ENCODE assay signal across 6 cellular contexts in genomic region chr16:30996324-30996999, GRCh38. TPM values are rescaled to one million over a fixed set of nuclear protein-coding genes. Genes with fewer than 3 reads are reported as not detected.
DNase-seq lines count a peak whose midpoint lies in the region; ATAC-seq lines count a peak whose summit lies in the region.

No MANE protein-coding gene starts in this region.

- DNase-seq in CD8-positive, alpha-beta memory T cell: no peak
- DNase-seq in SJSA1 (ENCODE audit: low read depth in 1 of 2, low spot score in 2 of 2): peak; percentile 30 to 47
- peak; percentile 43 to 47 for DNase-seq in left colon
- DNase-seq in stimulated activated CD4-positive, alpha-beta T cell treated with anti-CD3 and anti-CD28 coated beads, Interleukin-4, amount 100 ng/mL, for 24 hours: no peak
- DNase-seq in anterior cingulate cortex (lab: John Stamatoyannopoulos, UW): no peak

- H3K27ac Mint-ChIP-seq in CD8-positive, alpha-beta memory T cell: peak overlapping the region in 7 of 8 donors; percentile 41 to 91 (median 84)

- ATAC-seq in left colon (peak; percentile 51), HG03025 (IDR thresholded peaks at IDR 0.05; ENCODE audit: low FRiP score, unreplicated experiment) (no peak)

- H3K4me3 Mint-ChIP-seq in CD8-positive, alpha-beta memory T cell: peak overlapping the region; percentile 79 to 92 (median 85)

- peaks cover 13% of the 10 kb centered on the region for H3K4me1 ChIP-seq in CD8-positive, alpha-beta memory T cell (ENCODE audit: insufficient read depth, low read length)
- H3K4me1 ChIP-seq in SJSA1 (replicated peaks): peaks cover 23% of the 10 kb centered on the region

- H3K27me3 ChIP-seq in CD8-positive, alpha-beta memory T cell (ENCODE audit: insufficient read depth, low read length, poor library complexity, severe bottlenecking): no peaks in the 10 kb centered on the region
- H3K27me3 ChIP-seq in SJSA1 (replicated peaks): no peaks in the 10 kb centered on the region

- H3K9me3 ChIP-seq in CD8-positive, alpha-beta memory T cell (ENCODE audit: low read length): no peaks in the 10 kb centered on the region
- no peaks in the 10 kb centered on the region for H3K9me3 ChIP-seq in SJSA1 (replicated peaks)

- no peaks in the 10 kb centered on the region for H3K36me3 ChIP-seq in CD8-positive, alpha-beta memory T cell (ENCODE audit: insufficient read depth, low read length)
- no peaks in the 10 kb centered on the region for H3K36me3 ChIP-seq in SJSA1

- H3K27me3 Mint-ChIP-seq in CD8-positive, alpha-beta memory T cell: no peaks in the 10 kb centered on the region

- peaks cover 0 to 9% (median 6%) of the 10 kb centered on the region in 3 donors for H3K4me1 Mint-ChIP-seq in CD8-positive, alpha-beta memory T cell

- H3K4me3 ChIP-seq in CD8-positive, alpha-beta memory T cell (ENCODE audit: low read length): peak overlapping the region; percentile 74
- H3K4me3 ChIP-seq in SJSA1: peak overlapping the region; percentile 44

- CTCF ChIA-PET in CD8-positive, alpha-beta memory T cell (lab: Charles Lee): no interaction called here

- H3K9me3 Mint-ChIP-seq in CD8-positive, alpha-beta memory T cell: no peaks in the 10 kb centered on the region

- peak overlapping the region; percentile 73 for H3K27ac ChIP-seq in CD8-positive, alpha-beta memory T cell (ENCODE audit: low read depth, low read length)
- peak overlapping the region; percentile 69 for H3K27ac ChIP-seq in SJSA1

- H3K36me3 Mint-ChIP-seq in CD8-positive, alpha-beta memory T cell: no peaks in the 10 kb centered on the region

- intact Hi-C loops in left colon (cut with DNase I, micrococcal nuclease): no loop called here

- POLR2A ChIA-PET in CD8-positive, alpha-beta memory T cell (lab: Charles Lee): interaction anchor here (0.9 to 1.7 kb wide), 2 partner anchors 121 to 146 kb away, joined by 3 to 9 read pairs; partner anchors contain the start of gene KAT8

RNA-seq across cellular contexts. Expression of gene HSD3B7, which starts 11.5 kb away (rescaled TPM):
- 1 to 10 TPM; 1.6 to 2.1 TPM for total RNA-seq in CD8-positive, alpha-beta memory T cell
- polyA plus RNA-seq in CD8-positive, alpha-beta memory T cell: not detected
- 4.1 and 7.8 TPM in 2 replicates for total RNA-seq in SJSA1 (2014; rRNA removed; shearing (Covaris generic))
- total RNA-seq in left colon: 10 to 100 TPM; 16.9 to 27.2 TPM

RNA-seq across cellular contexts. Expression of gene STX1B, which starts 14.0 kb away (rescaled TPM):
- under 1 TPM; 0.40 to 0.79 TPM for total RNA-seq in CD8-positive, alpha-beta memory T cell
- polyA plus RNA-seq in CD8-positive, alpha-beta memory T cell: 0.03 TPM
- 0.05 and 0.06 TPM in 2 replicates for total RNA-seq in SJSA1 (2014; rRNA removed; shearing (Covaris generic))
- under 1 TPM; 0.75 to 0.79 TPM for total RNA-seq in left colon

RNA-seq across cellular contexts. Expression of gene STX4, which starts 36.9 kb away (rescaled TPM):
- total RNA-seq in CD8-positive, alpha-beta memory T cell: 10 to 100 TPM; 53.0 to 55.0 TPM
- 34.5 TPM for polyA plus RNA-seq in CD8-positive, alpha-beta memory T cell
- 5.2 and 11.8 TPM in 2 replicates for total RNA-seq in SJSA1 (2014; rRNA removed; shearing (Covaris generic))
- 10 to 100 TPM; 66.9 to 83.3 TPM for total RNA-seq in left colon

RNA-seq across cellular contexts. Expression of gene SETD1A, which starts 38.9 kb away (rescaled TPM):
- 10 to 100 TPM; 24.7 to 28.8 TPM for total RNA-seq in CD8-positive, alpha-beta memory T cell
- polyA plus RNA-seq in CD8-positive, alpha-beta memory T cell: 2.6 TPM
- 0.60 and 2.2 TPM in 2 replicates for total RNA-seq in SJSA1 (2014; rRNA removed; shearing (Covaris generic))
- 10 to 100 TPM; 12.2 to 15.0 TPM for total RNA-seq in left colon

RNA-seq across cellular contexts. Expression of gene ORAI3, which starts 47.6 kb away (rescaled TPM):
- total RNA-seq in CD8-positive, alpha-beta memory T cell: 1 to 10 TPM; 8.5 to 8.8 TPM
- 25.8 TPM for polyA plus RNA-seq in CD8-positive, alpha-beta memory T cell
- 8.7 and 9.1 TPM in 2 replicates for total RNA-seq in SJSA1 (2014; rRNA removed; shearing (Covaris generic))
- 10 to 100 TPM; 12.9 to 21.0 TPM for total RNA-seq in left colon

Comparison
In these comparisons a context has a peak if more than half of its experiments do, and no peak if none do; other contexts are left out.
1. DNase-seq: peak in SJSA1 (2 of 2) and left colon (2 of 2); none in CD8-positive, alpha-beta memory T cell (0 of 5), stimulated activated CD4-positive, alpha-beta T cell treated with anti-CD3 and anti-CD28 coated beads, Interleukin-4, amount 100 ng/mL, for 24 hours (single experiment) and anterior cingulate cortex (0 of 58).